ENCODE assay signal across 2 cellular contexts in genomic region chr10:60192986-60193385, GRCh38.
TF ChIP-seq lines count a peak whose summit lies in the region.

No MANE protein-coding gene starts in this region.

TF ChIP-seq in SK-N-SH, 30 proteins besides CTCF, POLR2A, EP300 and RAD21:
- TF ChIP-seq REST (IDR thresholded peaks at IDR 0.05; ENCODE audit: low read depth, low read length) (no peak), EZH2phosphoT487 (IDR thresholded peaks at IDR 0.05; ENCODE audit: borderline replicate concordance, low read depth) (no peak), ELF1 (IDR thresholded peaks at IDR 0.05) (no peak), YY1 (IDR thresholded peaks at IDR 0.05; ENCODE audit: low read depth) (no peak), RFX5 (IDR thresholded peaks at IDR 0.05; ENCODE audit: low read length) (no peak), ZBTB33 (IDR thresholded peaks at IDR 0.05; ENCODE audit: borderline replicate concordance, low read depth) (no peak), GABPA (IDR thresholded peaks at IDR 0.05; ENCODE audit: low read depth) (no peak), MAX (IDR thresholded peaks at IDR 0.05; ENCODE audit: low read depth) (no peak), MXI1 (IDR thresholded peaks at IDR 0.05; ENCODE audit: low read depth, low read length) (no peak), NRF1 (IDR thresholded peaks at IDR 0.05; ENCODE audit: low read depth, low read length) (no peak), TCF12 (IDR thresholded peaks at IDR 0.05) (no peak), RXRA (IDR thresholded peaks at IDR 0.05; ENCODE audit: borderline replicate concordance, low read depth) (no peak), PBX3 (IDR thresholded peaks at IDR 0.05) (no peak), TEAD4 (IDR thresholded peaks at IDR 0.05; ENCODE audit: borderline replicate concordance, insufficient read depth) (no peak), TAF1 (IDR thresholded peaks at IDR 0.05; ENCODE audit: borderline replicate concordance, low read depth, low read length) (no peak), RCOR1 (IDR thresholded peaks at IDR 0.05; ENCODE audit: low read length) (no peak)

TF ChIP-seq in SK-N-SH treated with all-trans-retinoic acid at 6 μM for 48 hours, 23 proteins besides CTCF, POLR2A, EP300 and RAD21 (continued from another document):
- no peak for TF ChIP-seq PATZ1 (CRISPR knock-in tag; IDR thresholded peaks at IDR 0.05; ENCODE audit: borderline replicate concordance)
- no peak for TF ChIP-seq ZFP3 (CRISPR knock-in tag; IDR thresholded peaks at IDR 0.05)
- TF ChIP-seq OSR1 (CRISPR knock-in tag; IDR thresholded peaks at IDR 0.05), result no peak
- TF ChIP-seq, protein P1, sequence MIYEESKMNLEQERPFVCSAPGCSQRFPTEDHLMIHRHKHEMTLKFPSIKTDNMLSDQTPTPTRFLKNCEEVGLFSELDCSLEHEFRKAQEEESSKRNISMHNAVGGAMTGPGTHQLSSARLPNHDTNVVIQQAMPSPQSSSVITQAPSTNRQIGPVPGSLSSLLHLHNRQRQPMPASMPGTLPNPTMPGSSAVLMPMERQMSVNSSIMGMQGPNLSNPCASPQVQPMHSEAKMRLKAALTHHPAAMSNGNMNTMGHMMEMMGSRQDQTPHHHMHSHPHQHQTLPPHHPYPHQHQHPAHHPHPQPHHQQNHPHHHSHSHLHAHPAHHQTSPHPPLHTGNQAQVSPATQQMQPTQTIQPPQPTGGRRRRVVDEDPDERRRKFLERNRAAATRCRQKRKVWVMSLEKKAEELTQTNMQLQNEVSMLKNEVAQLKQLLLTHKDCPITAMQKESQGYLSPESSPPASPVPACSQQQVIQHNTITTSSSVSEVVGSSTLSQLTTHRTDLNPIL (CRISPR knock-in tag; IDR thresholded peaks at IDR 0.05; ENCODE audit: low read depth), result no peak
- TF ChIP-seq, protein P2, sequence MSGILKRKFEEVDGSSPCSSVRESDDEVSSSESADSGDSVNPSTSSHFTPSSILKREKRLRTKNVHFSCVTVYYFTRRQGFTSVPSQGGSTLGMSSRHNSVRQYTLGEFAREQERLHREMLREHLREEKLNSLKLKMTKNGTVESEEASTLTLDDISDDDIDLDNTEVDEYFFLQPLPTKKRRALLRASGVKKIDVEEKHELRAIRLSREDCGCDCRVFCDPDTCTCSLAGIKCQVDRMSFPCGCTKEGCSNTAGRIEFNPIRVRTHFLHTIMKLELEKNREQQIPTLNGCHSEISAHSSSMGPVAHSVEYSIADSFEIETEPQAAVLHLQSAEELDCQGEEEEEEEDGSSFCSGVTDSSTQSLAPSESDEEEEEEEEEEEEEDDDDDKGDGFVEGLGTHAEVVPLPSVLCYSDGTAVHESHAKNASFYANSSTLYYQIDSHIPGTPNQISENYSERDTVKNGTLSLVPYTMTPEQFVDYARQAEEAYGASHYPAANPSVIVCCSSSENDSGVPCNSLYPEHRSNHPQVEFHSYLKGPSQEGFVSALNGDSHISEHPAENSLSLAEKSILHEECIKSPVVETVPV (CRISPR knock-in tag; IDR thresholded peaks at IDR 0.05), result no peak
- no peak for TF ChIP-seq RARB (CRISPR knock-in tag; IDR thresholded peaks at IDR 0.05)
- no peak for TF ChIP-seq ISL1 (CRISPR knock-in tag; IDR thresholded peaks at IDR 0.05)
- TF ChIP-seq PPARA (CRISPR knock-in tag; IDR thresholded peaks at IDR 0.05; ENCODE audit: borderline replicate concordance), result no peak
- no peak for TF ChIP-seq ESRRG (CRISPR knock-in tag; IDR thresholded peaks at IDR 0.05)
- TF ChIP-seq ZFP30 (CRISPR knock-in tag; IDR thresholded peaks at IDR 0.05), result no peak
- TF ChIP-seq ARNTL (CRISPR knock-in tag; IDR thresholded peaks at IDR 0.05; ENCODE audit: borderline replicate concordance, low read depth), result no peak
- TF ChIP-seq ZNF70 (CRISPR knock-in tag; IDR thresholded peaks at IDR 0.05), result no peak
- TF ChIP-seq, protein P3, sequence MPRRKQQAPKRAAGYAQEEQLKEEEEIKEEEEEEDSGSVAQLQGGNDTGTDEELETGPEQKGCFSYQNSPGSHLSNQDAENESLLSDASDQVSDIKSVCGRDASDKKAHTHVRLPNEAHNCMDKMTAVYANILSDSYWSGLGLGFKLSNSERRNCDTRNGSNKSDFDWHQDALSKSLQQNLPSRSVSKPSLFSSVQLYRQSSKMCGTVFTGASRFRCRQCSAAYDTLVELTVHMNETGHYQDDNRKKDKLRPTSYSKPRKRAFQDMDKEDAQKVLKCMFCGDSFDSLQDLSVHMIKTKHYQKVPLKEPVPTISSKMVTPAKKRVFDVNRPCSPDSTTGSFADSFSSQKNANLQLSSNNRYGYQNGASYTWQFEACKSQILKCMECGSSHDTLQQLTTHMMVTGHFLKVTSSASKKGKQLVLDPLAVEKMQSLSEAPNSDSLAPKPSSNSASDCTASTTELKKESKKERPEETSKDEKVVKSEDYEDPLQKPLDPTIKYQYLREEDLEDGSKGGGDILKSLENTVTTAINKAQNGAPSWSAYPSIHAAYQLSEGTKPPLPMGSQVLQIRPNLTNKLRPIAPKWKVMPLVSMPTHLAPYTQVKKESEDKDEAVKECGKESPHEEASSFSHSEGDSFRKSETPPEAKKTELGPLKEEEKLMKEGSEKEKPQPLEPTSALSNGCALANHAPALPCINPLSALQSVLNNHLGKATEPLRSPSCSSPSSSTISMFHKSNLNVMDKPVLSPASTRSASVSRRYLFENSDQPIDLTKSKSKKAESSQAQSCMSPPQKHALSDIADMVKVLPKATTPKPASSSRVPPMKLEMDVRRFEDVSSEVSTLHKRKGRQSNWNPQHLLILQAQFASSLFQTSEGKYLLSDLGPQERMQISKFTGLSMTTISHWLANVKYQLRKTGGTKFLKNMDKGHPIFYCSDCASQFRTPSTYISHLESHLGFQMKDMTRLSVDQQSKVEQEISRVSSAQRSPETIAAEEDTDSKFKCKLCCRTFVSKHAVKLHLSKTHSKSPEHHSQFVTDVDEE (CRISPR knock-in tag; IDR thresholded peaks at IDR 0.05), result no peak
